In the genomic region with DNA sequence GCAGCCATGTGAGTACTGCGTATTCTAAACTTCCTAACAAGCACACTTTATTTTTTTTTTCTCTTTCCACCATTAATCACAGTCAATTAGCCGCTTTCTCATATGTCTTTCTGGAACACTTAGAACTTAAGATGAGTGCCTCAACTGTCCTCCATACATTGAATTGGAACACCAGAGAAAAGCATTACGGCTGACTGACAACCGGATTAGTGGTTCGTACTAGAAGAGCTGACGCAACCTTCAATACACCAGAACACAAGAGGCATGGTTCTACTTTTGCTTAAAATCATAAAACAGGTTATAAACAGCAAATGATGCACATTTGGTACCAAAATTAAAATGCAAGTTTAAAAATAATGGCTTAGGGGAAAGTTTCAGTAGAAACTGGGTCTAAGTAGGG, we compare ENCODE assay signal across 12 cellular contexts. TPM values are rescaled to one million over a fixed set of nuclear protein-coding genes. Genes with fewer than 3 reads are reported as not detected.
A peak's percentile ranks its signal among the peaks of the same experiment; 100 is the strongest.
DNase-seq lines count a peak whose midpoint lies in the region; ATAC-seq and TF ChIP-seq lines count a peak whose summit lies in the region.
"Had no signal": no experiment of that assay in that cellular context is flagged by ENCODE, and none has a peak within 500 bp of the region (broad histone marks: within the 10 kb centered on the region; RNA-seq: fewer than 3 reads in every experiment).

No MANE protein-coding gene starts in this region.

- H3K4me3 Mint-ChIP-seq in effector memory CD8-positive, alpha-beta T cell: no peak overlapping the region

- H3K9me2 ChIP-seq in GM23248 (ENCODE audit: insufficient read depth): no peaks in the 10 kb centered on the region

- H3K4me1 ChIP-seq in GM23248 (ENCODE audit: insufficient read depth): peaks cover 39% of the 10 kb centered on the region
- no peaks in the 10 kb centered on the region for H3K4me1 ChIP-seq in ascending aorta
- peaks cover 21% of the 10 kb centered on the region for H3K4me1 ChIP-seq in iPS-15b (ENCODE audit: control insufficient read depth, insufficient read depth, low read length)
- H3K4me1 ChIP-seq in sigmoid colon: peaks cover 0 to 32% (median 2%) of the 10 kb centered on the region in 4 donors

- peak overlapping the region; percentile 95 for H3K4me3 ChIP-seq in GM23248
- peak overlapping the region; percentile 37 to 80 for H3K4me3 ChIP-seq in ascending aorta
- H3K4me3 ChIP-seq in iPS-15b (ENCODE audit: low read depth, low read length): peak overlapping the region; percentile 84
- peak overlapping the region; percentile 50 to 68 (median 66) for H3K4me3 ChIP-seq in sigmoid colon

- no peak for ATAC-seq in GM18511 (IDR thresholded peaks at IDR 0.05; ENCODE audit: unreplicated experiment)
- ATAC-seq in effector memory CD8-positive, alpha-beta T cell (replicated peaks): no peak

- H4K20me1 ChIP-seq in GM23248 (ENCODE audit: insufficient read depth): no peaks in the 10 kb centered on the region

- in situ Hi-C loops in GM23248 (cut with MboI): loop anchor here (25.0 kb wide), 1 partner anchor 233 kb away; no protein-coding TSS in a partner anchor

- intact Hi-C loops in ascending aorta (cut with DNase I) (no loop called here), sigmoid colon (cut with DNase I) (no loop called here)

- H3K79me2 ChIP-seq in GM23248 (ENCODE audit: insufficient read depth): peaks cover 81% of the 10 kb centered on the region

- DNase-seq in GM23248 (peak; percentile 52), ascending aorta (ENCODE audit: low spot score in 2 of 2) (no peak), sigmoid colon (no peak)
- no peak for DNase-seq in central memory CD4-positive, alpha-beta T cell
- no peak for DNase-seq in activated CD4-positive, alpha-beta T cell treated with anti-CD3 and anti-CD28 coated beads, Interleukin-2, amount 50 U/mL, for 1 hour
- no peak for DNase-seq in effector memory CD8-positive, alpha-beta T cell
- DNase-seq: cerebellar nuclear complex, NCI-H524 treated with DMSO at 0.1 percent for 48 hours, posterior cingulate gyrus had no signal

- H3K36me3 ChIP-seq in GM23248 (ENCODE audit: low read depth) (no peaks in the 10 kb centered on the region), ascending aorta (no peaks in the 10 kb centered on the region), iPS-15b (ENCODE audit: control insufficient read depth, insufficient read depth, low read length) (no peaks in the 10 kb centered on the region), sigmoid colon (no peaks in the 10 kb centered on the region)

- peaks cover 23% of the 10 kb centered on the region for H3F3A ChIP-seq in GM23248 (ENCODE audit: insufficient read depth)

- WGBS in GM23248 (ENCODE audit: low coverage in 1 of 2, low lambda C conversion rate in 2 of 2, missing lambda C conversion rate in 2 of 2), 2 experiments: 2 to 7% methylated on average over 6 of the region's 6 CpGs
- WGBS in sigmoid colon, 2 donors: 56 to 80% methylated on average over 6 of the region's 6 CpGs

- no peaks in the 10 kb centered on the region for H3K4me1 Mint-ChIP-seq in effector memory CD8-positive, alpha-beta T cell (ENCODE audit: low read depth in 2 of 2)

- peak overlapping the region; percentile 65 for H2AFZ ChIP-seq in GM23248

- H3K27ac ChIP-seq in GM23248 (peak overlapping the region; percentile 67), ascending aorta (peak overlapping the region; percentile 42 to 90), sigmoid colon (peak overlapping the region; percentile 85 to 89 (median 88))

- peaks cover 9 to 13% of the 10 kb centered on the region in 2 donors for H3K27me3 Mint-ChIP-seq in effector memory CD8-positive, alpha-beta T cell

- H3K9me3 Mint-ChIP-seq in effector memory CD8-positive, alpha-beta T cell: peaks cover 3 to 10% of the 10 kb centered on the region in 2 donors

- no peak for TF ChIP-seq POLR2A in sigmoid colon (IDR thresholded peaks at IDR 0.05)

- no peaks in the 10 kb centered on the region for H3K27me3 ChIP-seq in GM23248 (replicated peaks; ENCODE audit: insufficient read depth)
- H3K27me3 ChIP-seq in ascending aorta: no peaks in the 10 kb centered on the region
- H3K27me3 ChIP-seq in iPS-15b (ENCODE audit: control insufficient read depth, insufficient read depth, low read length): peaks cover 3% of the 10 kb centered on the region
- peaks cover 0 to 3% (median 0%) of the 10 kb centered on the region in 3 donors for H3K27me3 ChIP-seq in sigmoid colon

- H3K9ac ChIP-seq in GM23248: peak overlapping the region; percentile 85
- H3K9ac ChIP-seq in iPS-15b (ENCODE audit: low read depth, low read length): peak overlapping the region; percentile 41

- TF ChIP-seq CTCF in ascending aorta (IDR thresholded peaks at IDR 0.05) (no peak), sigmoid colon (IDR thresholded peaks at IDR 0.05) (no peak)

- no peaks in the 10 kb centered on the region for H3K36me3 Mint-ChIP-seq in effector memory CD8-positive, alpha-beta T cell (ENCODE audit: insufficient read depth)

- H3K9me3 ChIP-seq in GM23248 (ENCODE audit: low read depth) (no peaks in the 10 kb centered on the region), ascending aorta (peaks cover 0 to under 1% of the 10 kb centered on the region in 2 donors), iPS-15b (ENCODE audit: control insufficient read depth, insufficient read depth, low read length) (peaks cover 3% of the 10 kb centered on the region), sigmoid colon (no peaks in the 10 kb centered on the region)

- TF ChIP-seq EP300 in sigmoid colon (IDR thresholded peaks at IDR 0.05): no peak

- no peak overlapping the region for H3K27ac Mint-ChIP-seq in effector memory CD8-positive, alpha-beta T cell

- peak overlapping the region; percentile 92 for H3K4me2 ChIP-seq in GM23248 (ENCODE audit: unreplicated experiment)

RNA-seq across cellular contexts. Expression of a gene that starts 3.3 kb away (rescaled TPM):
- total RNA-seq in GM23248 (2014; rRNA removed; shearing (Covaris generic)): 185 and 188 TPM in 2 replicates
- polyA plus RNA-seq in GM23248 (2016; fragmentation: Nextera tagmentation; extraction: Ambion mirVana) (146 and 152 TPM in 2 replicates), sigmoid colon (1 to 10 TPM; 1.2 to 4.7 (median 3.0) TPM)
- total RNA-seq in ascending aorta (117 TPM), sigmoid colon (10 to 100 TPM; 71.5 to 98.1 (median 90.0) TPM)
- total RNA-seq: T-helper 1 cell treated with Interleukin-12 subunit alpha and Interleukin-12 subunit beta and Interleukin-4 antibody, amounts not matched to agents 30 ng/mL and 1 ng/mL, for 36 hours had no signal
